In the genomic region with DNA sequence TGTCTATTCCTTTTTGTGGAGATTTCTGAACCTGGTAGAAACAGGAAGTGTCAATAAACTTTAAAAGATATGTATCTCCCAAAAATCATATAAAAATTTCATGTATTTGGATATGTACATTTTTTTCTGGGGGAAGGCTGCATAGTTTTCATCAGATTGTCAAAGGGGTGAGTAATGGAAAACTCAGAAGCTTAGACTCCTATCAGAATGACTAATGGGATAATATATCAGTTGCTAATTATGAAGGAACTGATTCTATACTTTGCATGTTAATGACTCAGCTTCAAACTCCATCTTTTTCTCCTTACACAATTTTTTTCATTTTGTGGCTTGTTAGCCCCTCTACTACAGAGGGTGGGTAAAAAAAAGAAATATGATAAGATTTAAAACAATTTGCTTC, we compare ENCODE assay signal across 14 cellular contexts. TPM values are rescaled to one million over a fixed set of nuclear protein-coding genes. Genes with fewer than 3 reads are reported as not detected.
DNase-seq lines count a peak whose midpoint lies in the region; ATAC-seq and TF ChIP-seq lines count a peak whose summit lies in the region.
"Had no signal": no experiment of that assay in that cellular context is flagged by ENCODE, and none has a peak within 500 bp of the region (broad histone marks: within the 10 kb centered on the region; RNA-seq: fewer than 3 reads in every experiment).

No MANE protein-coding gene starts in this region.

- no peaks in the 10 kb centered on the region for H3K9me3 ChIP-seq in aorta (ENCODE audit: control insufficient read depth, low read length)
- no peaks in the 10 kb centered on the region for H3K9me3 ChIP-seq in psoas muscle
- no peaks in the 10 kb centered on the region for H3K9me3 ChIP-seq in spleen

- H3K4me3 Mint-ChIP-seq in activated CD8-positive, alpha-beta T cell treated with anti-CD3 and anti-CD28 coated beads, Interleukin-2, amount 10 ng/mL, durations not matched to agents 7 days and 5 days, result no peak overlapping the region

- peaks cover 43% of the 10 kb centered on the region for H3K36me3 Mint-ChIP-seq in activated CD8-positive, alpha-beta T cell treated with anti-CD3 and anti-CD28 coated beads, Interleukin-2, amount 10 ng/mL, durations not matched to agents 7 days and 5 days (ENCODE audit: low read depth)

- intact Hi-C loops in aorta (cut with DNase I), result no loop called here
- intact Hi-C loops in psoas muscle (cut with DNase I), result no loop called here
- intact Hi-C loops in spleen (cut with DNase I; ENCODE audit: low total_unique reads), result no loop called here

- H3K4me1 ChIP-seq in aorta (ENCODE audit: control insufficient read depth in 1 of 2, insufficient read depth in 2 of 2, low read length in 2 of 2) (no peaks in the 10 kb centered on the region), psoas muscle (no peaks in the 10 kb centered on the region), spleen (no peaks in the 10 kb centered on the region)

- no peak for TF ChIP-seq POLR2A in spleen (IDR thresholded peaks at IDR 0.05)

- H3K27ac ChIP-seq in aorta (ENCODE audit: low read depth in 1 of 2, low read length in 2 of 2), result no peak overlapping the region
- no peak overlapping the region for H3K27ac ChIP-seq in psoas muscle
- no peak overlapping the region for H3K27ac ChIP-seq in spleen

- no peaks in the 10 kb centered on the region for H3K4me1 Mint-ChIP-seq in activated CD8-positive, alpha-beta T cell treated with anti-CD3 and anti-CD28 coated beads, Interleukin-2, amount 10 ng/mL, durations not matched to agents 7 days and 5 days (ENCODE audit: low read depth)

- H3K9me3 Mint-ChIP-seq in activated CD8-positive, alpha-beta T cell treated with anti-CD3 and anti-CD28 coated beads, Interleukin-2, amount 10 ng/mL, durations not matched to agents 7 days and 5 days (ENCODE audit: insufficient read depth), result no peaks in the 10 kb centered on the region

- CTCF ChIA-PET in activated CD8-positive, alpha-beta T cell treated with anti-CD3 and anti-CD28 coated beads, Interleukin-2, amount 10 ng/mL, durations not matched to agents 7 days and 5 days (lab: Charles Lee), result no interaction called here

- DNase-seq in AG08395 (ENCODE audit: low spot score) (peak; percentile 10), HPDE6-E6E7 (ENCODE audit: extremely low spot score) (peak; percentile 14), fibroblast of pulmonary artery (ENCODE audit: low read depth) (peak; percentile 32), aorta (no peak), psoas muscle (no peak), spleen (no peak)
- no peak for DNase-seq in activated CD8-positive, alpha-beta T cell treated with anti-CD3 and anti-CD28 coated beads, Interleukin-2, amount 10 ng/mL, durations not matched to agents 7 days and 5 days
- DNase-seq: C1 segment of cervical spinal cord; NCI-H1436; NCI-H526; stimulated activated CD4-positive, alpha-beta T cell treated with anti-CD3 and anti-CD28 coated beads, Interleukin-4, amount 100 ng/mL, for 4 hours had no signal

- no peaks in the 10 kb centered on the region for H3K27me3 Mint-ChIP-seq in activated CD8-positive, alpha-beta T cell treated with anti-CD3 and anti-CD28 coated beads, Interleukin-2, amount 10 ng/mL, durations not matched to agents 7 days and 5 days (ENCODE audit: low read depth)

- POLR2A ChIA-PET in activated CD8-positive, alpha-beta T cell treated with anti-CD3 and anti-CD28 coated beads, Interleukin-2, amount 10 ng/mL, durations not matched to agents 7 days and 5 days (lab: Charles Lee), result no interaction called here

- no peak for TF ChIP-seq CTCF in fibroblast of pulmonary artery (IDR thresholded peaks at IDR 0.05; ENCODE audit: low read length, missing control alignments)
- TF ChIP-seq CTCF in psoas muscle (IDR thresholded peaks at IDR 0.05), result no peak
- TF ChIP-seq CTCF in spleen (IDR thresholded peaks at IDR 0.05 in 8 of 11, conservative IDR thresholded peaks at IDR 0.05 in 3 of 11), result no peak

- H3K36me3 ChIP-seq in aorta (ENCODE audit: control insufficient read depth in 1 of 2, insufficient read depth in 2 of 2, low read length in 1 of 2) (peaks cover 4 to 5% of the 10 kb centered on the region in 2 donors), psoas muscle (ENCODE audit: insufficient read depth in 1 of 2, low read depth in 1 of 2) (peaks cover 6 to 83% of the 10 kb centered on the region in 2 donors), spleen (peaks cover 0 to 100% (median 64%) of the 10 kb centered on the region in 6 donors)

- H3K4me3 ChIP-seq in fibroblast of pulmonary artery (replicated peaks; ENCODE audit: low read depth, low read length) (no peak overlapping the region), aorta (ENCODE audit: low read length in 2 of 2) (no peak overlapping the region), psoas muscle (no peak overlapping the region), spleen (no peak overlapping the region)

- H3K27me3 ChIP-seq in aorta (ENCODE audit: control insufficient read depth in 1 of 2, insufficient read depth in 2 of 2, low read length in 1 of 2) (no peaks in the 10 kb centered on the region), psoas muscle (ENCODE audit: insufficient read depth in 3 of 3, low read length in 2 of 3) (no peaks in the 10 kb centered on the region), spleen (replicated peaks in 1 of 7) (no peaks in the 10 kb centered on the region)

- peak overlapping the region; percentile 14 for H3K27ac Mint-ChIP-seq in activated CD8-positive, alpha-beta T cell treated with anti-CD3 and anti-CD28 coated beads, Interleukin-2, amount 10 ng/mL, durations not matched to agents 7 days and 5 days

- no peak for ATAC-seq in activated CD8-positive, alpha-beta T cell treated with anti-CD3 and anti-CD28 coated beads, Interleukin-2, amount 10 ng/mL, durations not matched to agents 7 days and 5 days
- ATAC-seq in aorta (ENCODE audit: low FRiP score) (no peak), GM18873 (IDR thresholded peaks at IDR 0.05; ENCODE audit: low FRiP score, unreplicated experiment) (no peak), psoas muscle (no peak)
- ATAC-seq: Right ventricle myocardium inferior had no signal

RNA-seq across cellular contexts. Expression of a gene that starts 55.9 kb away (rescaled TPM):
- total RNA-seq in activated CD8-positive, alpha-beta T cell treated with anti-CD3 and anti-CD28 coated beads, Interleukin-2, amount 10 ng/mL, durations not matched to agents 7 days and 5 days, result 10 to 100 TPM; 64.8 to 70.3 TPM
- total RNA-seq in aorta (10 to 100 TPM; 65.4 to 81.9 TPM), psoas muscle (10 to 100 TPM; 21.0 to 29.9 (median 24.1) TPM), spleen (100 to 1,000 TPM in 1 of 7 donors, 10 to 100 TPM in 6; 56.6 to 103 (median 70.2) TPM)
- polyA plus RNA-seq in aorta (10 to 100 TPM in 1 of 2 donors, 1 to 10 TPM in 1; 6.4 to 43.4 TPM), psoas muscle (10 to 100 TPM; 10.6 to 16.6 (median 12.0) TPM), spleen (10 to 100 TPM; 12.3 to 27.1 (median 22.3) TPM)

RNA-seq across cellular contexts. Expression of a gene that starts 58.2 kb away (rescaled TPM):
- 10 to 100 TPM; 11.9 to 12.2 TPM for total RNA-seq in activated CD8-positive, alpha-beta T cell treated with anti-CD3 and anti-CD28 coated beads, Interleukin-2, amount 10 ng/mL, durations not matched to agents 7 days and 5 days
- total RNA-seq in aorta (10 to 100 TPM; 42.8 to 49.5 TPM), psoas muscle (1 to 10 TPM; 1.5 to 5.0 (median 3.0) TPM), spleen (10 to 100 TPM; 10.2 to 22.1 (median 13.7) TPM)
- polyA plus RNA-seq in aorta (10 to 100 TPM; 12.1 to 23.6 TPM), psoas muscle (1 to 10 TPM; 2.0 to 4.5 (median 2.8) TPM), spleen (1 to 10 TPM; 1.1 to 2.9 (median 1.8) TPM)
- total RNA-seq: HT-29 had no signal

Comparison
In these comparisons a context has a peak if more than half of its experiments do, and no peak if none do; other contexts are left out.
1. DNase-seq: peak in AG08395 (single experiment), HPDE6-E6E7 (single experiment) and fibroblast of pulmonary artery (single experiment); none in activated CD8-positive, alpha-beta T cell treated with anti-CD3 and anti-CD28 coated beads, Interleukin-2, amount 10 ng/mL, durations not matched to agents 7 days and 5 days (single experiment), aorta (0 of 2), psoas muscle (0 of 2) and spleen (single experiment).